Comparison of ENCODE assay signal across 27 cellular contexts in the genomic region with DNA sequence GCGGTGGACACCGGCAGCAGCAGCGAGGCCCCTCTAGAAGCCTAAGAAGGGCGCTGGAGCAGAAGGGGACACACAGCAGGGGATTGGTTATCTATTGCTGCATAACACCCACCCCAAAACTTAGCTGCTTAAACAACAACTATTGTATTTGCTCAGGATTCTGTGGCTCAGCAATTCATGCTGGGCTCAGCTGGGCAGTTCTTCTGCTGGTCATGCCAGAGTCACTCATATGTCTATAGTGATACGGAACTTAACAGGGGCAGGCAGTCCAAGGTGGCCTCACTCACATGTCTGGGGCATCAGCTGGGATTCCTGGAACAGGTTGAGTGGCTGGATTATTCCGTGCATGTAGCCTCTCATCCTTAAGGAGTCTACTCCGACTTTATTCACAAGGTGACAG. TPM values are rescaled to one million over a fixed set of nuclear protein-coding genes. Genes with fewer than 3 reads are reported as not detected.
"Had no signal": no experiment of that assay in that cellular context is flagged by ENCODE, and none has a peak within 500 bp of the region (broad histone marks: within the 10 kb centered on the region; RNA-seq: fewer than 3 reads in every experiment).

No MANE protein-coding gene starts in this region.

- H3K27me3 ChIP-seq: dorsolateral prefrontal cortex, gastrocnemius medialis had no signal

- FAIRE-seq: colon, islet of Langerhans, keratinocyte had no signal

- ATAC-seq: esophagus mucosa, gastrocnemius medialis, heart right ventricle, left cardiac atrium, left lung, left ventricle myocardium superior, lower lobe of right lung, mucosa of descending colon had no signal

- H3K36me3 ChIP-seq: esophagus squamous epithelium, gastrocnemius medialis, heart right ventricle, left lung, lower lobe of right lung had no signal

- DNase-seq: dermis blood vessel endothelial cell; dorsolateral prefrontal cortex; effector CD4-positive, alpha-beta T cell; effector memory CD4-positive, alpha-beta T cell; erythroblast; esophagus squamous epithelium; foreskin fibroblast; foreskin melanocyte; gastrocnemius medialis; glutamatergic neuron; head of caudate nucleus; heart right ventricle; hippocampal formation; left cardiac atrium; left lung; left ventricle myocardium superior; lower lobe of right lung; mesenchymal stem cell; mucosa of descending colon; naive B cell had no signal

- H3K27ac ChIP-seq: coronary artery, dorsolateral prefrontal cortex, epithelial cell of prostate, esophagus squamous epithelium, gastrocnemius medialis, heart right ventricle, left lung, lower lobe of right lung had no signal

- H3K9me3 ChIP-seq: gastrocnemius medialis, left lung, lower lobe of right lung, mucosa of descending colon had no signal

- H3K4me3 ChIP-seq: coronary artery, dorsolateral prefrontal cortex, esophagus squamous epithelium, gastrocnemius medialis, heart right ventricle, left lung, lower lobe of right lung, mucosa of descending colon had no signal

- H3K4me1 ChIP-seq: gastrocnemius medialis, heart right ventricle, left lung, lower lobe of right lung had no signal

RNA-seq across cellular contexts. Expression of a gene that starts 17.6 kb away (rescaled TPM):
- total RNA-seq: mesothelial cell of epicardium had no signal
- polyA plus RNA-seq: keratinocyte had no signal
